In the genomic region with DNA sequence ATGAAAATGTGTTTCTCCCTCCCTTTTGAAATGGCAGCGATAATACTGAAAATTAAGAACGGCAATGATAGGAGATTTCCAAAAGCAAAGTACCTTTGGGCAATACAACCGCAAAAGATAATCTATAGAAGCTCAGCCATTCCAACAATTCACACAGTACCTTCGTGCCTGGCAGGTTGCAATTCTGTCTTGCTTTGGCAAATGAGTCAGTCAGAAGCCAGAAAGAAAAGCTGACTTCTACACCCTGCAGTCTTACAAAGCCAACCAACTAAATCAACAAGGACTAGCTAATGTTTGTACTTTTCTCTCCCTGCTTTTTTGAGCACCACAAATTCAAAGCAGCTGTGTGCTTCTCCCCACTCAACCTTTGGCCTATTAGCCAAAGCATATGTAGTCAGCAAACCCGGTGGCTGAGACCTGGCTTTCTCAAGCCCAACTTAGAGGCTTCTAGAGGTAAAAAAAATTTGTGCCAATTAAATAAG, we compare ENCODE assay signal across 2 cellular contexts.
TF ChIP-seq lines count a peak whose summit lies in the region.

No MANE protein-coding gene starts in this region.

TF ChIP-seq in GM12878, 131 proteins besides CTCF, POLR2A, EP300 and RAD21 (continued from another document):
- TF ChIP-seq SUPT20H (IDR thresholded peaks at IDR 0.05; ENCODE audit: borderline replicate concordance, control insufficient read depth, low read depth, low read length) (no peak), RCOR1 (conservative IDR thresholded peaks at IDR 0.05; ENCODE audit: low read depth, low read length) (no peak), CHD4 (IDR thresholded peaks at IDR 0.05) (no peak), BCL11A (IDR thresholded peaks at IDR 0.05; ENCODE audit: low read depth, low read length) (no peak)
- TF ChIP-seq, protein P1, sequence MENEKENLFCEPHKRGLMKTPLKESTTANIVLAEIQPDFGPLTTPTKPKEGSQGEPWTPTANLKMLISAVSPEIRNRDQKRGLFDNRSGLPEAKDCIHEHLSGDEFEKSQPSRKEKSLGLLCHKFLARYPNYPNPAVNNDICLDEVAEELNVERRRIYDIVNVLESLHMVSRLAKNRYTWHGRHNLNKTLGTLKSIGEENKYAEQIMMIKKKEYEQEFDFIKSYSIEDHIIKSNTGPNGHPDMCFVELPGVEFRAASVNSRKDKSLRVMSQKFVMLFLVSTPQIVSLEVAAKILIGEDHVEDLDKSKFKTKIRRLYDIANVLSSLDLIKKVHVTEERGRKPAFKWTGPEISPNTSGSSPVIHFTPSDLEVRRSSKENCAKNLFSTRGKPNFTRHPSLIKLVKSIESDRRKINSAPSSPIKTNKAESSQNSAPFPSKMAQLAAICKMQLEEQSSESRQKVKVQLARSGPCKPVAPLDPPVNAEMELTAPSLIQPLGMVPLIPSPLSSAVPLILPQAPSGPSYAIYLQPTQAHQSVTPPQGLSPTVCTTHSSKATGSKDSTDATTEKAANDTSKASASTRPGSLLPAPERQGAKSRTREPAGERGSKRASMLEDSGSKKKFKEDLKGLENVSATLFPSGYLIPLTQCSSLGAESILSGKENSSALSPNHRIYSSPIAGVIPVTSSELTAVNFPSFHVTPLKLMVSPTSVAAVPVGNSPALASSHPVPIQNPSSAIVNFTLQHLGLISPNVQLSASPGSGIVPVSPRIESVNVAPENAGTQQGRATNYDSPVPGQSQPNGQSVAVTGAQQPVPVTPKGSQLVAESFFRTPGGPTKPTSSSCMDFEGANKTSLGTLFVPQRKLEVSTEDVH (IDR thresholded peaks at IDR 0.05; ENCODE audit: low read depth, partially characterized antibody), result no peak
TF ChIP-seq in GM12878: peak in this region for 0.

TF ChIP-seq in liver, 16 proteins besides CTCF, POLR2A, EP300 and RAD21 (continued from another document):
- TF ChIP-seq, protein P2, sequence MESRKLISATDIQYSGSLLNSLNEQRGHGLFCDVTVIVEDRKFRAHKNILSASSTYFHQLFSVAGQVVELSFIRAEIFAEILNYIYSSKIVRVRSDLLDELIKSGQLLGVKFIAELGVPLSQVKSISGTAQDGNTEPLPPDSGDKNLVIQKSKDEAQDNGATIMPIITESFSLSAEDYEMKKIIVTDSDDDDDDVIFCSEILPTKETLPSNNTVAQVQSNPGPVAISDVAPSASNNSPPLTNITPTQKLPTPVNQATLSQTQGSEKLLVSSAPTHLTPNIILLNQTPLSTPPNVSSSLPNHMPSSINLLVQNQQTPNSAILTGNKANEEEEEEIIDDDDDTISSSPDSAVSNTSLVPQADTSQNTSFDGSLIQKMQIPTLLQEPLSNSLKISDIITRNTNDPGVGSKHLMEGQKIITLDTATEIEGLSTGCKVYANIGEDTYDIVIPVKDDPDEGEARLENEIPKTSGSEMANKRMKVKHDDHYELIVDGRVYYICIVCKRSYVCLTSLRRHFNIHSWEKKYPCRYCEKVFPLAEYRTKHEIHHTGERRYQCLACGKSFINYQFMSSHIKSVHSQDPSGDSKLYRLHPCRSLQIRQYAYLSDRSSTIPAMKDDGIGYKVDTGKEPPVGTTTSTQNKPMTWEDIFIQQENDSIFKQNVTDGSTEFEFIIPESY (IDR thresholded peaks at IDR 0.05), result no peak
- TF ChIP-seq HNF4A (conservative IDR thresholded peaks at IDR 0.05) (peak; percentile 77 to 86), FOXA2 (IDR thresholded peaks at IDR 0.05) (peak; percentile 95), FOXA1 (IDR thresholded peaks at IDR 0.05) (peak; percentile 92), YY1 (IDR thresholded peaks at IDR 0.05) (peak; percentile 50), SP1 (IDR thresholded peaks at IDR 0.05) (peak; percentile 94), EGR1 (IDR thresholded peaks at IDR 0.05; ENCODE audit: low read depth in 2 of 2) (no peak), HNF4G (IDR thresholded peaks at IDR 0.05) (no peak), GABPA (IDR thresholded peaks at IDR 0.05 in 1 of 2, conservative IDR thresholded peaks at IDR 0.05 in 1 of 2) (peak in 1 of 2 donors; percentile 10), NR2F2 (IDR thresholded peaks at IDR 0.05) (no peak), TAF1 (conservative IDR thresholded peaks at IDR 0.05) (peak; percentile 22), RXRA (IDR thresholded peaks at IDR 0.05) (peak; percentile 90 to 92)
- TF ChIP-seq, protein P3, sequence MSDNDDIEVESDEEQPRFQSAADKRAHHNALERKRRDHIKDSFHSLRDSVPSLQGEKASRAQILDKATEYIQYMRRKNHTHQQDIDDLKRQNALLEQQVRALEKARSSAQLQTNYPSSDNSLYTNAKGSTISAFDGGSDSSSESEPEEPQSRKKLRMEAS (IDR thresholded peaks at IDR 0.05), result peak; percentile 46
- TF ChIP-seq, protein P4, sequence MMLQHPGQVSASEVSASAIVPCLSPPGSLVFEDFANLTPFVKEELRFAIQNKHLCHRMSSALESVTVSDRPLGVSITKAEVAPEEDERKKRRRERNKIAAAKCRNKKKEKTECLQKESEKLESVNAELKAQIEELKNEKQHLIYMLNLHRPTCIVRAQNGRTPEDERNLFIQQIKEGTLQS (IDR thresholded peaks at IDR 0.05), result peak; percentile 40
- TF ChIP-seq, protein P5, sequence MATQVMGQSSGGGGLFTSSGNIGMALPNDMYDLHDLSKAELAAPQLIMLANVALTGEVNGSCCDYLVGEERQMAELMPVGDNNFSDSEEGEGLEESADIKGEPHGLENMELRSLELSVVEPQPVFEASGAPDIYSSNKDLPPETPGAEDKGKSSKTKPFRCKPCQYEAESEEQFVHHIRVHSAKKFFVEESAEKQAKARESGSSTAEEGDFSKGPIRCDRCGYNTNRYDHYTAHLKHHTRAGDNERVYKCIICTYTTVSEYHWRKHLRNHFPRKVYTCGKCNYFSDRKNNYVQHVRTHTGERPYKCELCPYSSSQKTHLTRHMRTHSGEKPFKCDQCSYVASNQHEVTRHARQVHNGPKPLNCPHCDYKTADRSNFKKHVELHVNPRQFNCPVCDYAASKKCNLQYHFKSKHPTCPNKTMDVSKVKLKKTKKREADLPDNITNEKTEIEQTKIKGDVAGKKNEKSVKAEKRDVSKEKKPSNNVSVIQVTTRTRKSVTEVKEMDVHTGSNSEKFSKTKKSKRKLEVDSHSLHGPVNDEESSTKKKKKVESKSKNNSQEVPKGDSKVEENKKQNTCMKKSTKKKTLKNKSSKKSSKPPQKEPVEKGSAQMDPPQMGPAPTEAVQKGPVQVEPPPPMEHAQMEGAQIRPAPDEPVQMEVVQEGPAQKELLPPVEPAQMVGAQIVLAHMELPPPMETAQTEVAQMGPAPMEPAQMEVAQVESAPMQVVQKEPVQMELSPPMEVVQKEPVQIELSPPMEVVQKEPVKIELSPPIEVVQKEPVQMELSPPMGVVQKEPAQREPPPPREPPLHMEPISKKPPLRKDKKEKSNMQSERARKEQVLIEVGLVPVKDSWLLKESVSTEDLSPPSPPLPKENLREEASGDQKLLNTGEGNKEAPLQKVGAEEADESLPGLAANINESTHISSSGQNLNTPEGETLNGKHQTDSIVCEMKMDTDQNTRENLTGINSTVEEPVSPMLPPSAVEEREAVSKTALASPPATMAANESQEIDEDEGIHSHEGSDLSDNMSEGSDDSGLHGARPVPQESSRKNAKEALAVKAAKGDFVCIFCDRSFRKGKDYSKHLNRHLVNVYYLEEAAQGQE (IDR thresholded peaks at IDR 0.05), result peak; percentile 60
